In the genomic region with DNA sequence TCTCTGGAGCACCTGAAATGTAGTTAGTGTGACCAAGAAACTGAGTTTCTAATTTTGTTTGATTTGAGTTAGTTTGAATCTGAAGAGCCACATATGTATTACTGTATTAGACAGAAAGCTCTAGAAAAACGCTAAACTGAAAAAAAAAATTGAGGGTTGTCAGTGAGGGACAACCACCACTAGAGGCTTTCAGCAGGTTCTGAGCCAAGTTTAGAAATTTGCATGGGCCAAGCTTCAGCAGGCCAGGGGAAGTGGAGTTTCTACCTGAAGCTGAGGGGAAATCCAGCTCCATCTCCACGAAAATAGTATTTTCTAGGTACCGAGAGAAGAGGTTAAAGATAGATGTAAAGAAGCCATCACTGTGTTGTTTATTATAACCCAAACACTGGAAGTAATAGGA, we compare ENCODE assay signal across 8 cellular contexts.
DNase-seq lines count a peak whose midpoint lies in the region; ATAC-seq, FAIRE-seq and TF ChIP-seq lines count a peak whose summit lies in the region.

No MANE protein-coding gene starts in this region.

- dilution Hi-C loops in mammary epithelial cell (cut with HindIII; ENCODE audit: low sequenced_read_pairs) = no loop called here

- no TSS peak for BruUV-seq in mammary epithelial cell (replicated peaks; lab: Mats Ljungman, UMichigan)

- H2AFZ ChIP-seq in mammary epithelial cell (ENCODE audit: low read depth, low read length) = no peak overlapping the region

- H3K9me3 ChIP-seq in iPS-18a (ENCODE audit: control insufficient read depth, low read depth, low read length) (no peaks in the 10 kb centered on the region), mammary epithelial cell (replicated peaks; ENCODE audit: insufficient read depth, low read length) (no peaks in the 10 kb centered on the region), colonic mucosa (no peaks in the 10 kb centered on the region)

- H3K4me1 ChIP-seq in iPS-18a (ENCODE audit: control insufficient read depth, low read depth, low read length) = peaks cover 27% of the 10 kb centered on the region
- peaks cover 6% of the 10 kb centered on the region for H3K4me1 ChIP-seq in mammary epithelial cell (ENCODE audit: insufficient read depth, low read length)
- no peaks in the 10 kb centered on the region for H3K4me1 ChIP-seq in colonic mucosa

- no peaks in the 10 kb centered on the region for H3K27me3 ChIP-seq in iPS-18a (ENCODE audit: control insufficient read depth, insufficient read depth, low read length)
- no peaks in the 10 kb centered on the region for H3K27me3 ChIP-seq in mammary epithelial cell (ENCODE audit: insufficient read depth, low read length)
- H3K27me3 ChIP-seq in colonic mucosa = no peaks in the 10 kb centered on the region

- in situ Hi-C loops in mammary epithelial cell (cut with MboI; ENCODE audit: low sequenced_read_pairs in 2 of 2) = no loop called here

- H3K4me3 ChIP-seq in iPS-18a (ENCODE audit: low read length) (peak overlapping the region; percentile 61), mammary epithelial cell (replicated peaks in 1 of 3; ENCODE audit: insufficient read depth in 1 of 3, low read depth in 2 of 3, low read length in 3 of 3) (no peak overlapping the region), colonic mucosa (no peak overlapping the region)

- no peak overlapping the region for H3K9ac ChIP-seq in iPS-18a (ENCODE audit: low read length)
- no peak overlapping the region for H3K9ac ChIP-seq in mammary epithelial cell (ENCODE audit: insufficient read depth, low read length)
- H3K9ac ChIP-seq in colonic mucosa (ENCODE audit: low read depth in 2 of 2, low read length in 2 of 2) = no peak overlapping the region

- H4K20me1 ChIP-seq in mammary epithelial cell (ENCODE audit: insufficient read depth, low read length) = no peaks in the 10 kb centered on the region

- intact Hi-C loops in mammary epithelial cell (cut with micrococcal nuclease) (no loop called here), colonic mucosa (cut with DNase I) (no loop called here)

- WGBS in mammary epithelial cell (ENCODE audit: low coverage, missing lambda C conversion rate) = 65% methylated on average over 3 of the region's 3 CpGs

- no peaks in the 10 kb centered on the region for H3K36me3 ChIP-seq in iPS-18a (ENCODE audit: control insufficient read depth, low read depth, low read length)
- H3K36me3 ChIP-seq in mammary epithelial cell (ENCODE audit: insufficient read depth, low read length) = no peaks in the 10 kb centered on the region
- no peaks in the 10 kb centered on the region for H3K36me3 ChIP-seq in colonic mucosa

- TF ChIP-seq CTCF in 22Rv1 (IDR thresholded peaks at IDR 0.05) (peak; percentile 36), mammary epithelial cell (conservative IDR thresholded peaks at IDR 0.05 in 1 of 2, IDR thresholded peaks at IDR 0.05 in 1 of 2; ENCODE audit: extremely low read depth in 1 of 2, insufficient read depth in 1 of 2, low read depth in 1 of 2, low read length in 2 of 2) (no peak), colonic mucosa (IDR thresholded peaks at IDR 0.05) (no peak)

- no peak for TF ChIP-seq POLR2A in H54 (IDR thresholded peaks at IDR 0.05; ENCODE audit: low read depth, low read length)

- ATAC-seq in GM18498 (IDR thresholded peaks at IDR 0.05; ENCODE audit: unreplicated experiment) (peak; percentile 74), HG02763 (IDR thresholded peaks at IDR 0.05; ENCODE audit: unreplicated experiment) (peak; percentile 59)

- no peak overlapping the region for H3K27ac ChIP-seq in 22Rv1
- H3K27ac ChIP-seq in iPS-18a (ENCODE audit: low read length) = no peak overlapping the region
- no peak overlapping the region for H3K27ac ChIP-seq in mammary epithelial cell (ENCODE audit: insufficient read depth, low read depth, low read length)
- H3K27ac ChIP-seq in colonic mucosa = no peak overlapping the region

- CTCF ChIA-PET in mammary epithelial cell (lab: Charles Lee; ENCODE audit: low non-redundant PET) = no interaction called here

- FAIRE-seq in H54 (lab: Jason Lieb, UNC) = no peak

- H3K79me2 ChIP-seq in mammary epithelial cell (ENCODE audit: insufficient read depth, low read length) = no peaks in the 10 kb centered on the region

- no peak overlapping the region for H3K4me2 ChIP-seq in mammary epithelial cell (ENCODE audit: insufficient read depth, low read depth, low read length)

- peak; percentile 67 for DNase-seq in RPMI8226
- no peak for DNase-seq in H54 (ENCODE audit: insufficient read length, low spot score)
- no peak for DNase-seq in mammary epithelial cell
- DNase-seq in colonic mucosa = no peak
